In the genomic region with DNA sequence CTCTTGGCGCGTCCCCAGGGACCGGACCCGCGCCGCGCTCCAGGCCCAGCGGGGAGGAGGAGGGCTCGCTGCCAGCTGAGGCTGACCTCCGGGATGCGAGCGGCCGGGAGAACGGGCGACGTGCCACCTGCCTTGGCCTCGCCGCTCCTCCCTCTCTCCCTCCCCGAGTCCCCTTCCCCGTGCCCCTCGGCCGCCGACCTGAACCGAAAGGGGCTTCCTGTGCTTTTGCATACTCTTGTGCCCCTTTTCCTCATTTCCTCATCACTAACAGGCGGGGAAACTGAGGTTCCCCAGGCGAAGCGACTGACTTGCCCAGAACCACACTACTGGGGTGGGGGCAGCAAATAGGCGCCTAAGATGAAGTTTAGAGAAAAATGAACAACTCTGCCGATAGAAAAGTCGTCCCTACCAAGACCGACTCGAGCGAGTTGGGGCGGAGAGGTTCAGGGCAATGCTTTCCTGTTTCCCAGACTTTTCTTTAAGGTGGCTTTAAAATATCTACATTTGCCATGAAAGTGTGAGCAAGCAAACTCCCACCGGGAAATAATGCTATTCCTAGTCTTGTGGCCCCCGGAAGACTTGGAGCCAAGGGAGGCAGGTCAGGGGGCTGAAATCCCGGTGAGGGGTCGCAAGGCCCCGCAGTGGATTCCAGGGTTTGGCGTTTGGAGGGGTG, we compare ENCODE assay signal across 8 cellular contexts. TPM values are rescaled to one million over a fixed set of nuclear protein-coding genes. Genes with fewer than 3 reads are reported as not detected.
DNase-seq lines count a peak whose midpoint lies in the region; ATAC-seq and TF ChIP-seq lines count a peak whose summit lies in the region.

No MANE protein-coding gene starts in this region.

- no peaks in the 10 kb centered on the region for H3K9me3 ChIP-seq in effector memory CD4-positive, alpha-beta T cell (ENCODE audit: control insufficient read depth, low read length)

- H3K36me3 Mint-ChIP-seq in naive B cell: peaks cover 13 to 20% of the 10 kb centered on the region in 2 donors

- no peaks in the 10 kb centered on the region for H3K27me3 ChIP-seq in effector memory CD4-positive, alpha-beta T cell (replicated peaks; ENCODE audit: control insufficient read depth, insufficient read depth, low read length, poor library complexity, severe bottlenecking)

- intact Hi-C loops in left colon (cut with DNase I, micrococcal nuclease): loop anchor here in 1 of 2 donors (10.0 kb wide), 1 partner anchor 63 kb away; a partner anchor contains a TSS

- H3K4me3 ChIP-seq in effector memory CD4-positive, alpha-beta T cell (ENCODE audit: insufficient read depth, low read depth, low read length, poor library complexity, severe bottlenecking): peak overlapping the region; percentile 55

- peak overlapping the region; percentile 92 for H3K27ac ChIP-seq in 22Rv1
- peak overlapping the region; percentile 100 for H3K27ac ChIP-seq in effector memory CD4-positive, alpha-beta T cell (ENCODE audit: insufficient read depth, low read length, poor library complexity, severe bottlenecking)

- H3K4me1 ChIP-seq in effector memory CD4-positive, alpha-beta T cell (ENCODE audit: control insufficient read depth, insufficient read depth, low read length, poor library complexity, severe bottlenecking): peaks cover 41% of the 10 kb centered on the region

- H3K36me3 ChIP-seq in effector memory CD4-positive, alpha-beta T cell (ENCODE audit: control insufficient read depth, insufficient read depth, low read length): peaks cover 24% of the 10 kb centered on the region

- DNase-seq in SK-N-DZ (ENCODE audit: low spot score) (peak; percentile 65), naive B cell (no peak), left colon (no peak), NCI-H226 (no peak)
- peak in 1 of 3 donors; percentile 37 for DNase-seq in effector memory CD4-positive, alpha-beta T cell

- H3K4me3 Mint-ChIP-seq in naive B cell: peak overlapping the region; percentile 89 to 98 (median 96)

- H3K27me3 Mint-ChIP-seq in naive B cell: no peaks in the 10 kb centered on the region

- TF ChIP-seq CTCF in 22Rv1 (IDR thresholded peaks at IDR 0.05): no peak

- peak; percentile 0 for ATAC-seq in GM19035 (IDR thresholded peaks at IDR 0.05; ENCODE audit: unreplicated experiment)
- ATAC-seq in naive B cell (ENCODE audit: low read depth in 2 of 2): no peak
- no peak for ATAC-seq in left colon
- no peak for ATAC-seq in HG03442 (IDR thresholded peaks at IDR 0.05; ENCODE audit: unreplicated experiment)

- peaks cover 0 to 3% (median 0%) of the 10 kb centered on the region in 7 donors for H3K9me3 Mint-ChIP-seq in naive B cell

- peaks cover 33 to 71% (median 54%) of the 10 kb centered on the region in 3 donors for H3K4me1 Mint-ChIP-seq in naive B cell

- peak overlapping the region; percentile 99 to 100 (median 100) for H3K27ac Mint-ChIP-seq in naive B cell

RNA-seq across cellular contexts. Expression of a gene that starts 0.6 kb away (rescaled TPM):
- 22.7 and 24.2 TPM in 2 replicates for polyA plus RNA-seq in SK-N-DZ (2014; cell fraction: cytosol; rRNA removed)
- polyA plus RNA-seq in SK-N-DZ (2014; cell fraction: nucleus; rRNA removed): 28.9 and 31.9 TPM in 2 replicates
- 1,000 to 10,000 TPM; 1,129 to 3,568 (median 2,122) TPM for polyA plus RNA-seq in naive B cell (ENCODE audit: low read depth in 6 of 6)
- total RNA-seq in left colon: 100 to 1,000 TPM; 148 to 242 TPM
